Comparison of ENCODE assay signal across 12 cellular contexts in the genomic region with DNA sequence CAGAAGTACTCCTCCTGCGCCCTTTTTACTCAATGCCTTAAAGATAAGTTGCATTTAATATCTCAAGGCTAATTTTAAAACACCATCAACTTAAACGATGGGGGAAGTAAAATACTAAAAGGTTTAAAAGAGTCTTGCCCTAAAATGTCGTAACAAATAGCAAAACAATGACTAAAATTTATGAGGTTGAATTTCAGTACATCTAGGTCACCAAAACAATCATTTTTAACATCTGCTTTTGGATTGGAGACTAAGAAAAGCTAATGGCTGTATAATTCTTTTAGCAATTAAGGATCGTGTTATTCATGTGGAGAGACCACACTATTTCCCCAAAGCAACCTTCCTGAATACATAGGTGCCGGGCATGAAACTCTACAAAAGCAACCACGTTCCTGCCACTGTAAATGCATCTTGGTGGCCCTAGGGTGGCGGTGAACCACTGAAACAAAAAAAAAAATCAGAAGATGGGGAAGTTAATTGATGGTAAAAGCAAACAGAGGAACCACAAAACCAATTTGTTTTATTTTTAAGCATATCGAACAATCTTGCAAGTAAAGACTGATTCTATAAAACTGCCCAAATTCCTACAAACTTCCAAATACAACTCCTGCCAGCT. TPM values are rescaled to one million over a fixed set of nuclear protein-coding genes. Genes with fewer than 3 reads are reported as not detected.
DNase-seq lines count a peak whose midpoint lies in the region; ATAC-seq and TF ChIP-seq lines count a peak whose summit lies in the region.
"Had no signal": no experiment of that assay in that cellular context is flagged by ENCODE, and none has a peak within 500 bp of the region (broad histone marks: within the 10 kb centered on the region; RNA-seq: fewer than 3 reads in every experiment).

No MANE protein-coding gene starts in this region.

- H3K4me3 Mint-ChIP-seq in CD4-positive, alpha-beta T cell, result peak overlapping the region; percentile 66
- H3K4me3 Mint-ChIP-seq in HFFc6, result peak overlapping the region; percentile 69
- peak overlapping the region; percentile 55 for H3K4me3 Mint-ChIP-seq in activated naive CD8-positive, alpha-beta T cell treated with anti-CD3 and anti-CD28 coated beads, Interleukin-2, amount 10 ng/mL, durations not matched to agents 7 days and 5 days
- H3K4me3 Mint-ChIP-seq in naive thymus-derived CD4-positive, alpha-beta T cell, result peak overlapping the region in 9 of 10 donors; percentile 8 to 73 (median 47)

- H3K4me3 ChIP-seq in naive thymus-derived CD4-positive, alpha-beta T cell (ENCODE audit: low read length), result no peak overlapping the region

- ATAC-seq in CD4-positive, alpha-beta T cell (ENCODE audit: poor library complexity), result no peak
- ATAC-seq in activated naive CD8-positive, alpha-beta T cell treated with anti-CD3 and anti-CD28 coated beads, Interleukin-2, amount 10 ng/mL, durations not matched to agents 7 days and 5 days (ENCODE audit: low read depth), result peak; percentile 38
- ATAC-seq in naive thymus-derived CD4-positive, alpha-beta T cell, result peak; percentile 55
- no peak for ATAC-seq in HG02763 (IDR thresholded peaks at IDR 0.05; ENCODE audit: unreplicated experiment)
- ATAC-seq in HG03196 (IDR thresholded peaks at IDR 0.05; ENCODE audit: unreplicated experiment), result no peak

- H3K4me1 ChIP-seq in naive thymus-derived CD4-positive, alpha-beta T cell (ENCODE audit: control insufficient read depth in 2 of 2, insufficient read depth in 2 of 2, low read length in 2 of 2), result peaks cover 9 to 37% of the 10 kb centered on the region in 2 donors

- H3K4me1 Mint-ChIP-seq in CD4-positive, alpha-beta T cell (ENCODE audit: low read depth), result peaks cover 73% of the 10 kb centered on the region
- H3K4me1 Mint-ChIP-seq in HFFc6 (ENCODE audit: low read depth), result peaks cover 72% of the 10 kb centered on the region
- H3K4me1 Mint-ChIP-seq in activated naive CD8-positive, alpha-beta T cell treated with anti-CD3 and anti-CD28 coated beads, Interleukin-2, amount 10 ng/mL, durations not matched to agents 7 days and 5 days, result peaks cover 48% of the 10 kb centered on the region
- H3K4me1 Mint-ChIP-seq in naive thymus-derived CD4-positive, alpha-beta T cell, result peaks cover 56 to 88% (median 81%) of the 10 kb centered on the region in 7 donors

- H3K27me3 ChIP-seq in CD4-positive, alpha-beta T cell (ENCODE audit: control insufficient read depth, insufficient read depth, low read length), result no peaks in the 10 kb centered on the region
- H3K27me3 ChIP-seq in naive thymus-derived CD4-positive, alpha-beta T cell (ENCODE audit: control insufficient read depth in 2 of 2, insufficient read depth in 2 of 2, low read length in 2 of 2), result no peaks in the 10 kb centered on the region

- POLR2A ChIA-PET in CD4-positive, alpha-beta T cell (lab: Charles Lee), result interaction anchor here (0.7 to 0.9 kb wide), 2 partner anchors 46 to 272 kb away, joined by 3 to 4 read pairs; a partner anchor contains a TSS
- POLR2A ChIA-PET in activated naive CD8-positive, alpha-beta T cell treated with anti-CD3 and anti-CD28 coated beads, Interleukin-2, amount 10 ng/mL, durations not matched to agents 7 days and 5 days (lab: Charles Lee), result no interaction called here
- POLR2A ChIA-PET in naive thymus-derived CD4-positive, alpha-beta T cell (lab: Charles Lee), result interaction anchor here (1.2 kb wide), 1 partner anchor 23 kb away, joined by 3 read pairs; no protein-coding TSS in a partner anchor

- no peak for TF ChIP-seq CTCF in CD4-positive, alpha-beta T cell (IDR thresholded peaks at IDR 0.05)
- no peak for TF ChIP-seq CTCF in HFFc6 (IDR thresholded peaks at IDR 0.05)

- H3K9me3 ChIP-seq in CD4-positive, alpha-beta T cell (ENCODE audit: control insufficient read depth, low read length), result no peaks in the 10 kb centered on the region
- no peaks in the 10 kb centered on the region for H3K9me3 ChIP-seq in naive thymus-derived CD4-positive, alpha-beta T cell (ENCODE audit: control insufficient read depth in 2 of 3, low read length in 3 of 3)

- H3K27ac Mint-ChIP-seq in CD4-positive, alpha-beta T cell, result peak overlapping the region; percentile 78
- H3K27ac Mint-ChIP-seq in HFFc6, result peak overlapping the region; percentile 79
- H3K27ac Mint-ChIP-seq in activated naive CD8-positive, alpha-beta T cell treated with anti-CD3 and anti-CD28 coated beads, Interleukin-2, amount 10 ng/mL, durations not matched to agents 7 days and 5 days, result peak overlapping the region; percentile 47
- H3K27ac Mint-ChIP-seq in naive thymus-derived CD4-positive, alpha-beta T cell, result peak overlapping the region; percentile 49 to 85 (median 71)

- intact Hi-C loops in CD4-positive, alpha-beta T cell (cut with DNase I, micrococcal nuclease), result loop anchor here in 1 of 2 experiments (5.0 kb wide), 1 partner anchor 45 kb away; a partner anchor contains a TSS
- intact Hi-C loops in naive thymus-derived CD4-positive, alpha-beta T cell (cut with micrococcal nuclease), result loop anchor here (5.0 to 10.0 kb wide), 2 partner anchors 45 to 108 kb away; a partner anchor contains a TSS

- peaks cover 35% of the 10 kb centered on the region for H3K36me3 Mint-ChIP-seq in CD4-positive, alpha-beta T cell (ENCODE audit: low read depth)
- peaks cover 8% of the 10 kb centered on the region for H3K36me3 Mint-ChIP-seq in HFFc6 (ENCODE audit: low read depth)
- H3K36me3 Mint-ChIP-seq in activated naive CD8-positive, alpha-beta T cell treated with anti-CD3 and anti-CD28 coated beads, Interleukin-2, amount 10 ng/mL, durations not matched to agents 7 days and 5 days, result peaks cover 14% of the 10 kb centered on the region
- H3K36me3 Mint-ChIP-seq in naive thymus-derived CD4-positive, alpha-beta T cell, result peaks cover 0 to 19% (median 0%) of the 10 kb centered on the region in 5 donors

- no peaks in the 10 kb centered on the region for H3K9me3 Mint-ChIP-seq in CD4-positive, alpha-beta T cell
- no peaks in the 10 kb centered on the region for H3K9me3 Mint-ChIP-seq in HFFc6
- no peaks in the 10 kb centered on the region for H3K9me3 Mint-ChIP-seq in activated naive CD8-positive, alpha-beta T cell treated with anti-CD3 and anti-CD28 coated beads, Interleukin-2, amount 10 ng/mL, durations not matched to agents 7 days and 5 days
- no peaks in the 10 kb centered on the region for H3K9me3 Mint-ChIP-seq in naive thymus-derived CD4-positive, alpha-beta T cell

- CTCF ChIA-PET in CD4-positive, alpha-beta T cell (lab: Charles Lee), result interaction anchor here (0.7 to 1.2 kb wide), 2 partner anchors 14 to 48 kb away, joined by 3 to 4 read pairs; no protein-coding TSS in a partner anchor
- CTCF ChIA-PET in naive thymus-derived CD4-positive, alpha-beta T cell (lab: Charles Lee), result interaction anchor here (0.6 kb wide), 1 partner anchor 157 kb away, joined by 3 read pairs; no protein-coding TSS in a partner anchor

- no peaks in the 10 kb centered on the region for H3K27me3 Mint-ChIP-seq in CD4-positive, alpha-beta T cell
- H3K27me3 Mint-ChIP-seq in HFFc6 (ENCODE audit: insufficient read depth), result no peaks in the 10 kb centered on the region; the same call in 1 of the 2 replicates
- no peaks in the 10 kb centered on the region for H3K27me3 Mint-ChIP-seq in activated naive CD8-positive, alpha-beta T cell treated with anti-CD3 and anti-CD28 coated beads, Interleukin-2, amount 10 ng/mL, durations not matched to agents 7 days and 5 days
- H3K27me3 Mint-ChIP-seq in naive thymus-derived CD4-positive, alpha-beta T cell, result no peaks in the 10 kb centered on the region

- DNase-seq in CD4-positive, alpha-beta T cell, result no peak
- DNase-seq in HFFc6 (peak; percentile 39), H4 (ENCODE audit: low spot score) (no peak)
- DNase-seq in activated naive CD8-positive, alpha-beta T cell treated with anti-CD3 and anti-CD28 coated beads, Interleukin-2, amount 10 ng/mL, durations not matched to agents 7 days and 5 days, result no peak
- peak in 1 of 9 donors; percentile 10 for DNase-seq in naive thymus-derived CD4-positive, alpha-beta T cell
- no peak for DNase-seq in stimulated activated CD4-positive, alpha-beta T cell treated with anti-CD3 and anti-CD28 coated beads, Interleukin-4, amount 100 ng/mL, for 4 hours
- DNase-seq: GF-D8, NCI-H526 had no signal

- H3K36me3 ChIP-seq in naive thymus-derived CD4-positive, alpha-beta T cell (ENCODE audit: control insufficient read depth in 2 of 3, insufficient read depth in 3 of 3, low read length in 3 of 3), result no peaks in the 10 kb centered on the region

- H3K27ac ChIP-seq in CD4-positive, alpha-beta T cell (ENCODE audit: low read depth, low read length), result no peak overlapping the region
- peak overlapping the region; percentile 15 for H3K27ac ChIP-seq in naive thymus-derived CD4-positive, alpha-beta T cell (ENCODE audit: low read depth, low read length)
- H3K27ac ChIP-seq: HL-60 had no signal

RNA-seq across cellular contexts. Expression of a gene that starts 45.8 kb away (rescaled TPM):
- total RNA-seq in CD4-positive, alpha-beta T cell, result 100 to 1,000 TPM; 103 to 111 TPM
- total RNA-seq in HFFc6 (2021; fragmentation: NEBNext Ultra II Directional; extraction: Animal tissue kit (Norgen Biotek cat#: 25700)), result 100 to 1,000 TPM; 103 to 131 (median 120) TPM
- total RNA-seq in activated naive CD8-positive, alpha-beta T cell treated with anti-CD3 and anti-CD28 coated beads, Interleukin-2, amount 10 ng/mL, durations not matched to agents 7 days and 5 days, result 100 to 1,000 TPM; 102 to 113 TPM
- total RNA-seq in naive thymus-derived CD4-positive, alpha-beta T cell, result 100 to 1,000 TPM; 107 to 148 (median 129) TPM
- polyA plus RNA-seq in naive thymus-derived CD4-positive, alpha-beta T cell, result 10 to 100 TPM; 41.1 to 76.4 TPM
- 52.1 and 58.8 TPM in 2 replicates for total RNA-seq in H4 (2014; rRNA removed; shearing (Covaris generic))

RNA-seq across cellular contexts. Expression of a gene that starts 58.2 kb away (rescaled TPM):
- total RNA-seq in CD4-positive, alpha-beta T cell, result under 1 TPM; 0.56 to 0.85 TPM
- total RNA-seq in HFFc6 (2021; fragmentation: NEBNext Ultra II Directional; extraction: Animal tissue kit (Norgen Biotek cat#: 25700)), result under 1 TPM in 1 of 6 experiments, not detected in 5; 0.22 TPM
- total RNA-seq in activated naive CD8-positive, alpha-beta T cell treated with anti-CD3 and anti-CD28 coated beads, Interleukin-2, amount 10 ng/mL, durations not matched to agents 7 days and 5 days, result under 1 TPM; 0.42 to 0.91 TPM
- 1 to 10 TPM in 4 of 5 experiments, under 1 TPM in 1; 0.99 to 1.7 (median 1.4) TPM for total RNA-seq in naive thymus-derived CD4-positive, alpha-beta T cell
- not detected for polyA plus RNA-seq in naive thymus-derived CD4-positive, alpha-beta T cell
- not detected in 2 replicates for total RNA-seq in H4 (2014; rRNA removed; shearing (Covaris generic))
- total RNA-seq: temporal lobe had no signal

RNA-seq across cellular contexts. Expression of a gene that starts 58.3 kb away (rescaled TPM):
- total RNA-seq in CD4-positive, alpha-beta T cell, result 10 to 100 TPM; 18.9 to 26.7 TPM
- total RNA-seq in HFFc6 (2021; fragmentation: NEBNext Ultra II Directional; extraction: Animal tissue kit (Norgen Biotek cat#: 25700)), result 10 to 100 TPM; 51.8 to 64.2 (median 54.5) TPM
- total RNA-seq in activated naive CD8-positive, alpha-beta T cell treated with anti-CD3 and anti-CD28 coated beads, Interleukin-2, amount 10 ng/mL, durations not matched to agents 7 days and 5 days, result 10 to 100 TPM; 37.9 to 39.3 TPM
- 10 to 100 TPM; 20.5 to 32.9 (median 22.7) TPM for total RNA-seq in naive thymus-derived CD4-positive, alpha-beta T cell
- polyA plus RNA-seq in naive thymus-derived CD4-positive, alpha-beta T cell, result 10 to 100 TPM; 67.3 to 72.9 TPM
- total RNA-seq in H4 (2014; rRNA removed; shearing (Covaris generic)), result 108 and 137 TPM in 2 replicates

Comparison
In these comparisons a context has a peak if more than half of its experiments do, and no peak if none do; other contexts are left out.
1. ATAC-seq: peak in activated naive CD8-positive, alpha-beta T cell treated with anti-CD3 and anti-CD28 coated beads, Interleukin-2, amount 10 ng/mL, durations not matched to agents 7 days and 5 days (single experiment) and naive thymus-derived CD4-positive, alpha-beta T cell (single experiment); none in CD4-positive, alpha-beta T cell (single experiment), HG02763 (single experiment) and HG03196 (single experiment).
2. Peak in every context shown above with its lines, with median percentiles within 50 percentile points of each other: H3K27ac Mint-ChIP-seq and H3K4me3 Mint-ChIP-seq.